ENCODE assay signal across 1 cellular context in genomic region chr15:41282980-41283652, GRCh38.
A peak's percentile ranks its signal among the peaks of the same experiment; 100 is the strongest.
TF ChIP-seq lines count a peak whose summit lies in the region.
"Not testable (repeated sequence)": the region's sequence is repeated elsewhere in the genome, so short reads cannot be mapped to it uniquely, and the experiment has no call there.

No MANE protein-coding gene starts in this region.

TF ChIP-seq in K562, 482 proteins besides CTCF, POLR2A, EP300 and RAD21:
- TF ChIP-seq MLLT1 (IDR thresholded peaks at IDR 0.05), result 0 out of 4 replicates have a peak, but pooled peaks of 1 of the 2 experiments have one; percentile 45
- TF ChIP-seq NR4A1 (CRISPR knock-in tag; IDR thresholded peaks at IDR 0.05); ZNF740 (CRISPR knock-in tag; IDR thresholded peaks at IDR 0.05); JUND (IDR thresholded peaks at IDR 0.05; ENCODE audit: borderline replicate concordance, low read depth, low read length); NR2C2 (CRISPR knock-in tag; IDR thresholded peaks at IDR 0.05); MYC (IDR thresholded peaks at IDR 0.05; ENCODE audit: low read depth, low read length): not testable (repeated sequence)
- TF ChIP-seq NR4A1 (tag; IDR thresholded peaks at IDR 0.05), result peak; percentile 67; the same call in 1 of the 2 replicates
- TF ChIP-seq BCOR (IDR thresholded peaks at IDR 0.05), result peak; percentile 32; the same call in 1 of the 2 replicates
- peak; percentile 66; the same call in 1 of the 2 replicates for TF ChIP-seq HBP1 (CRISPR knock-in tag; IDR thresholded peaks at IDR 0.05)
- TF ChIP-seq BRD4 (IDR thresholded peaks at IDR 0.05), result 0 out of 2 replicates have a peak, but pooled peaks have one; percentile 8
- TF ChIP-seq E4F1 (CRISPR knock-in tag; IDR thresholded peaks at IDR 0.05; ENCODE audit: borderline replicate concordance), result 0 out of 2 replicates have a peak, but pooled peaks have one; percentile 33
- TF ChIP-seq DMBX1 (CRISPR knock-in tag; IDR thresholded peaks at IDR 0.05; ENCODE audit: borderline replicate concordance), result peak; percentile 48; the same call in 1 of the 2 replicates
- peak; percentile 39; the same call in 1 of the 2 replicates for TF ChIP-seq FOXJ2 (tag; IDR thresholded peaks at IDR 0.05)
- peak; percentile 24; the same call in 1 of the 2 replicates for TF ChIP-seq ETV1 (tag; conservative IDR thresholded peaks at IDR 0.05; ENCODE audit: low read depth)
- TF ChIP-seq BRD9 (IDR thresholded peaks at IDR 0.05; ENCODE audit: low read depth, partially characterized antibody), result peak; percentile 74
- TF ChIP-seq, protein P1, sequence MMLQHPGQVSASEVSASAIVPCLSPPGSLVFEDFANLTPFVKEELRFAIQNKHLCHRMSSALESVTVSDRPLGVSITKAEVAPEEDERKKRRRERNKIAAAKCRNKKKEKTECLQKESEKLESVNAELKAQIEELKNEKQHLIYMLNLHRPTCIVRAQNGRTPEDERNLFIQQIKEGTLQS (IDR thresholded peaks at IDR 0.05), result not testable (repeated sequence)
- TF ChIP-seq, protein P1 (CRISPR knock-in tag; conservative IDR thresholded peaks at IDR 0.05), result peak; percentile 38; the same call in 1 of the 2 replicates
- peak in 1 of 2 experiments; percentile 65; a peak in 2 of 4 replicates for TF ChIP-seq ZNF740 (tag; IDR thresholded peaks at IDR 0.05)
- peak; percentile 51; the same call in 1 of the 2 replicates for TF ChIP-seq CC2D1A (IDR thresholded peaks at IDR 0.05)
- TF ChIP-seq NFATC3 (IDR thresholded peaks at IDR 0.05), result peak; percentile 71; the same call in 1 of the 2 replicates
- TF ChIP-seq JUND (tag; IDR thresholded peaks at IDR 0.05; ENCODE audit: borderline replicate concordance, low read depth, low read length), result 0 out of 3 replicates have a peak, but pooled peaks have one; percentile 19
- TF ChIP-seq HDAC2 (IDR thresholded peaks at IDR 0.05), result peak; percentile 36; the same call in 1 of the 2 replicates
- peak; percentile 56 for TF ChIP-seq MECOM (CRISPR knock-in tag; IDR thresholded peaks at IDR 0.05)
- TF ChIP-seq SMARCA5 (IDR thresholded peaks at IDR 0.05), result peak; percentile 47; the same call in 1 of the 2 replicates
- peak; percentile 64 for TF ChIP-seq SMAD4 (CRISPR knock-in tag; conservative IDR thresholded peaks at IDR 0.05)
- TF ChIP-seq MIER1 (IDR thresholded peaks at IDR 0.05; ENCODE audit: low read depth), result 0 out of 2 replicates have a peak, but pooled peaks have one; percentile 23
- TF ChIP-seq PHF20 (IDR thresholded peaks at IDR 0.05; ENCODE audit: partially characterized antibody), result peak; percentile 61
- TF ChIP-seq NR2C2 (tag; IDR thresholded peaks at IDR 0.05), result 0 out of 2 replicates have a peak, but pooled peaks have one; percentile 19
- TF ChIP-seq, protein P2, sequence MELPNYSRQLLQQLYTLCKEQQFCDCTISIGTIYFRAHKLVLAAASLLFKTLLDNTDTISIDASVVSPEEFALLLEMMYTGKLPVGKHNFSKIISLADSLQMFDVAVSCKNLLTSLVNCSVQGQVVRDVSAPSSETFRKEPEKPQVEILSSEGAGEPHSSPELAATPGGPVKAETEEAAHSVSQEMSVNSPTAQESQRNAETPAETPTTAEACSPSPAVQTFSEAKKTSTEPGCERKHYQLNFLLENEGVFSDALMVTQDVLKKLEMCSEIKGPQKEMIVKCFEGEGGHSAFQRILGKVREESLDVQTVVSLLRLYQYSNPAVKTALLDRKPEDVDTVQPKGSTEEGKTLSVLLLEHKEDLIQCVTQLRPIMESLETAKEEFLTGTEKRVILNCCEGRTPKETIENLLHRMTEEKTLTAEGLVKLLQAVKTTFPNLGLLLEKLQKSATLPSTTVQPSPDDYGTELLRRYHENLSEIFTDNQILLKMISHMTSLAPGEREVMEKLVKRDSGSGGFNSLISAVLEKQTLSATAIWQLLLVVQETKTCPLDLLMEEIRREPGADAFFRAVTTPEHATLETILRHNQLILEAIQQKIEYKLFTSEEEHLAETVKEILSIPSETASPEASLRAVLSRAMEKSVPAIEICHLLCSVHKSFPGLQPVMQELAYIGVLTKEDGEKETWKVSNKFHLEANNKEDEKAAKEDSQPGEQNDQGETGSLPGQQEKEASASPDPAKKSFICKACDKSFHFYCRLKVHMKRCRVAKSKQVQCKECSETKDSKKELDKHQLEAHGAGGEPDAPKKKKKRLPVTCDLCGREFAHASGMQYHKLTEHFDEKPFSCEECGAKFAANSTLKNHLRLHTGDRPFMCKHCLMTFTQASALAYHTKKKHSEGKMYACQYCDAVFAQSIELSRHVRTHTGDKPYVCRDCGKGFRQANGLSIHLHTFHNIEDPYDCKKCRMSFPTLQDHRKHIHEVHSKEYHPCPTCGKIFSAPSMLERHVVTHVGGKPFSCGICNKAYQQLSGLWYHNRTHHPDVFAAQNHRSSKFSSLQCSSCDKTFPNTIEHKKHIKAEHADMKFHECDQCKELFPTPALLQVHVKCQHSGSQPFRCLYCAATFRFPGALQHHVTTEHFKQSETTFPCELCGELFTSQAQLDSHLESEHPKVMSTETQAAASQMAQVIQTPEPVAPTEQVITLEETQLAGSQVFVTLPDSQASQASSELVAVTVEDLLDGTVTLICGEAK (IDR thresholded peaks at IDR 0.05), result peak; percentile 29; the same call in 1 of the 2 replicates
- TF ChIP-seq, protein P2 (CRISPR knock-in tag; IDR thresholded peaks at IDR 0.05), result not testable (repeated sequence)
- 0 out of 2 replicates have a peak, but pooled peaks have one; percentile 29 for TF ChIP-seq THRAP3 (IDR thresholded peaks at IDR 0.05; ENCODE audit: borderline replicate concordance)
- peak; percentile 86 for TF ChIP-seq HDGF (IDR thresholded peaks at IDR 0.05)
- TF ChIP-seq, protein P3, sequence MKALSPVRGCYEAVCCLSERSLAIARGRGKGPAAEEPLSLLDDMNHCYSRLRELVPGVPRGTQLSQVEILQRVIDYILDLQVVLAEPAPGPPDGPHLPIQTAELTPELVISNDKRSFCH (CRISPR knock-in tag; IDR thresholded peaks at IDR 0.05), result not testable (repeated sequence)
- TF ChIP-seq, protein P3 (tag; IDR thresholded peaks at IDR 0.05), result peak; percentile 74
- TF ChIP-seq MEF2D (tag; conservative IDR thresholded peaks at IDR 0.05; ENCODE audit: low read depth), result 0 out of 2 replicates have a peak, but pooled peaks have one; percentile 42
- 0 out of 2 replicates have a peak, but pooled peaks have one; percentile 15 for TF ChIP-seq ZNF431 (CRISPR knock-in tag; IDR thresholded peaks at IDR 0.05)
- peak; percentile 83 for TF ChIP-seq ZNF395 (CRISPR knock-in tag; IDR thresholded peaks at IDR 0.05)
- peak; percentile 54; the same call in 1 of the 2 replicates for TF ChIP-seq CREB3 (tag; conservative IDR thresholded peaks at IDR 0.05; ENCODE audit: low read depth)
- 0 out of 2 replicates have a peak, but pooled peaks have one; percentile 35 for TF ChIP-seq ZNF668 (CRISPR knock-in tag; IDR thresholded peaks at IDR 0.05)
- TF ChIP-seq PTRF (tag; IDR thresholded peaks at IDR 0.05), result peak; percentile 16; the same call in 1 of the 2 replicates
- peak in 1 of 2 experiments; percentile 16; a peak in 1 of 4 replicates for TF ChIP-seq ARNT (IDR thresholded peaks at IDR 0.05)
- peak; percentile 80 for TF ChIP-seq ZNF175 (CRISPR knock-in tag; IDR thresholded peaks at IDR 0.05; ENCODE audit: low read depth)
- peak; percentile 75 for TF ChIP-seq MYC (CRISPR knock-in tag; IDR thresholded peaks at IDR 0.05; ENCODE audit: borderline replicate concordance, low read depth)
